ENCODE assay signal across 9 cellular contexts in the genomic region with DNA sequence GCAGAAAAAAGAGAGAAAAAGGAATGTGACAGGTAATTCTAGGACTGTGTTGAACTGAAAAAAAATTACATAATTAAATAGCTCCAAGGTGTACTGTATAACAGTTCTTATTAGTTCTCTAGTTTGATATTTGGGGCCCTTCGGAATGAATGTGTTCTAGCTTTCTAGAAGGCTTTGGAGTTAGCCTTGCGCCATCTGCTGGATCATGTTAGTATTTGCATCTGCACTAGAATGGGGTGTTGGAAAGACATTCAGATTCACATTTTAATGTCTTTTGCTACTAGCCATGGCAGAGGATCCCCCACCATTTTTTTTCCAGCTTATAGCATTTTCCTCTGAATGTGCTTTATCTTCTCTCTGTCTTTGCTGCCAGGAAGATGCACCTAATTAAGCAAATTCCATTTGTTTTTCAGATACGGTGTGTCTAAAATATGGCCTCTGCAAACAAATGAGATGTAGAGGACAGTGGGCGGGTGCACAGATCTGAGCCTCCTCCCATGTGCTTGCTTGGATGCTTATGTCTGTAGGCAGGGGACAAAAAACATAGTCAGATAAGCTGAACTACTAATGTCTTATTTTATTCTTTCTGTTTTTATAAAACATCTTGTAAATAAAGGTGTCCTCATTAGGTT.
DNase-seq lines count a peak whose midpoint lies in the region; ATAC-seq and TF ChIP-seq lines count a peak whose summit lies in the region.
"Had no signal": no experiment of that assay in that cellular context is flagged by ENCODE, and none has a peak within 500 bp of the region (broad histone marks: within the 10 kb centered on the region; RNA-seq: fewer than 3 reads in every experiment).

No MANE protein-coding gene starts in this region.

- H3K4me1 Mint-ChIP-seq in T-cell: no peaks in the 10 kb centered on the region

- peak; percentile 68 for ATAC-seq in HG02840 (IDR thresholded peaks at IDR 0.05; ENCODE audit: low FRiP score, unreplicated experiment)
- peak in 2 of 4 experiments; percentile 43 to 49 for ATAC-seq in T-cell (replicated peaks in 1 of 4)

- DNase-seq in AG08395 (ENCODE audit: low spot score): peak; percentile 64
- DNase-seq in GM13977 (ENCODE audit: low spot score): peak; percentile 49
- peak; percentile 40 for DNase-seq in NCI-H128 (lab: John Stamatoyannopoulos, UW; ENCODE audit: unreplicated experiment)
- DNase-seq in T-cell: peak in 27 of 34 experiments; percentile 3 to 40 (median 19)
- peak in 39 of 61 donors; percentile 2 to 81 (median 30) for DNase-seq in caudate nucleus (lab: John Stamatoyannopoulos, UW)
- peak; percentile 64 for DNase-seq in kidney tubule cell (ENCODE audit: low spot score)
- DNase-seq in stimulated activated CD4-positive, alpha-beta T cell treated with anti-CD3 and anti-CD28 coated beads, Interleukin-4, amount 100 ng/mL, for 24 hours: peak; percentile 48

- H3K27ac ChIP-seq in caudate nucleus (ENCODE audit: low read depth, low read length): no peak overlapping the region

- no peaks in the 10 kb centered on the region for H3K9me3 Mint-ChIP-seq in T-cell
- H3K9me3 Mint-ChIP-seq: IgD-negative memory B cell had no signal

- no peak overlapping the region for H3K4me3 Mint-ChIP-seq in T-cell
- H3K4me3 Mint-ChIP-seq: IgD-negative memory B cell had no signal

- POLR2A ChIA-PET in T-cell (lab: Charles Lee): interaction anchor here in 1 of 2 donors (0.6 kb wide), 1 partner anchor 363 kb away, joined by 3 read pairs; no protein-coding TSS in a partner anchor

- peaks cover 1 to 20% of the 10 kb centered on the region in 2 donors for H3K27me3 Mint-ChIP-seq in T-cell

- H3K36me3 Mint-ChIP-seq in T-cell: no peaks in the 10 kb centered on the region
- H3K36me3 Mint-ChIP-seq: IgD-negative memory B cell had no signal

- H3K27ac Mint-ChIP-seq in T-cell: no peak overlapping the region
- H3K27ac Mint-ChIP-seq: IgD-negative memory B cell had no signal

- in situ Hi-C loops in GM13977 (cut with MboI; ENCODE audit: low pct_unique_long_range_greater_than_20kb, low sequenced_read_pairs, unreplicated experiment): no loop called here

- CTCF ChIA-PET in T-cell (lab: Charles Lee): interaction anchor here (0.9 to 2.5 kb wide), 9 partner anchors 12 to 323 kb away, joined by 3 to 8 read pairs (median 5); no protein-coding TSS in a partner anchor

- peak; percentile 86 for TF ChIP-seq CTCF in GM13977 (IDR thresholded peaks at IDR 0.05; ENCODE audit: extremely low read depth, insufficient read depth, missing control alignments)
